Comparison of ENCODE assay signal across 8 cellular contexts in genomic region chr3:157160652-157161480, GRCh38. TPM values are rescaled to one million over a fixed set of nuclear protein-coding genes. Genes with fewer than 3 reads are reported as not detected.
A peak's percentile ranks its signal among the peaks of the same experiment; 100 is the strongest.
DNase-seq lines count a peak whose midpoint lies in the region; ATAC-seq and TF ChIP-seq lines count a peak whose summit lies in the region.

No MANE protein-coding gene starts in this region.

- intact Hi-C loops in right cardiac atrium (cut with DNase I): loop anchor here in 3 of 4 donors (2.0 kb wide), 1 partner anchor 14 kb away; no protein-coding TSS in a partner anchor

- ATAC-seq in GM21576 (IDR thresholded peaks at IDR 0.05; ENCODE audit: unreplicated experiment): peak; percentile 28
- peak; percentile 88 to 90 for ATAC-seq in right cardiac atrium

- CTCF ChIA-PET in RWPE1 (lab: Yijun Ruan, JAX): interaction anchor here (0.6 to 1.4 kb wide), 3 partner anchors 23 to 1512 kb away, joined by 3 to 5 read pairs (median 4); no protein-coding TSS in a partner anchor

- H3K36me3 ChIP-seq in HUES64 (ENCODE audit: insufficient read depth, low read length): peaks cover 33% of the 10 kb centered on the region
- H3K36me3 ChIP-seq in rectal smooth muscle tissue (ENCODE audit: control insufficient read depth, insufficient read depth, low read length): peaks cover 3% of the 10 kb centered on the region

- H3K9ac ChIP-seq in HUES64 (ENCODE audit: low read depth, low read length) (peak overlapping the region; percentile 99), rectal smooth muscle tissue (ENCODE audit: low read length) (peak overlapping the region; percentile 99)

- H3K9me3 ChIP-seq in HUES64 (ENCODE audit: insufficient read depth, low read depth, low read length) (no peaks in the 10 kb centered on the region), right cardiac atrium (ENCODE audit: control insufficient read depth, low read length) (no peaks in the 10 kb centered on the region)

- 21% methylated on average over 22 of the region's 22 CpGs for WGBS in HUES64
- 6% methylated on average over 22 of the region's 22 CpGs for WGBS in right cardiac atrium

- peaks cover 36% of the 10 kb centered on the region for H3K4me1 ChIP-seq in HUES64 (ENCODE audit: insufficient read depth, low read length)
- no peaks in the 10 kb centered on the region for H3K4me1 ChIP-seq in right cardiac atrium (ENCODE audit: control insufficient read depth, insufficient read depth, low read length)
- peaks cover 31% of the 10 kb centered on the region for H3K4me1 ChIP-seq in rectal smooth muscle tissue (ENCODE audit: control insufficient read depth, insufficient read depth, low read length)

- DNase-seq in ELR (ENCODE audit: low read depth) (peak; percentile 95), RWPE1 (ENCODE audit: low spot score) (peak; percentile 78), amniotic epithelial cell (ENCODE audit: low read depth) (peak; percentile 92), right cardiac atrium (peak; percentile 92 to 95 (median 93)), 8988T (no peak)

- H3K27ac ChIP-seq in HUES64 (ENCODE audit: low read depth, low read length) (peak overlapping the region; percentile 99), RWPE1 (peak overlapping the region; percentile 99), right cardiac atrium (ENCODE audit: low read length) (peak overlapping the region; percentile 100), rectal smooth muscle tissue (ENCODE audit: low read depth, low read length) (peak overlapping the region; percentile 99)

- no peaks in the 10 kb centered on the region for H3K27me3 ChIP-seq in HUES64 (ENCODE audit: insufficient read depth, low read length)
- no peaks in the 10 kb centered on the region for H3K27me3 ChIP-seq in right cardiac atrium (ENCODE audit: control insufficient read depth, insufficient read depth)
- H3K27me3 ChIP-seq in rectal smooth muscle tissue (ENCODE audit: control insufficient read depth, insufficient read depth, low read length): no peaks in the 10 kb centered on the region

- POLR2A ChIA-PET in RWPE1 (lab: Yijun Ruan, JAX; ENCODE audit: low non-redundant PET): interaction anchor here (0.6 to 3.0 kb wide), 3 partner anchors 14 to 78 kb away, joined by 3 to 76 read pairs (median 5); no protein-coding TSS in a partner anchor

- TF ChIP-seq CTCF in RWPE1 (conservative IDR thresholded peaks at IDR 0.05; ENCODE audit: low read depth): no peak

- H3K4me3 ChIP-seq in HUES64 (ENCODE audit: low read length) (peak overlapping the region; percentile 97), right cardiac atrium (ENCODE audit: low read length) (peak overlapping the region; percentile 95), rectal smooth muscle tissue (ENCODE audit: low read length) (peak overlapping the region; percentile 99)

RNA-seq across cellular contexts. Expression of gene CCNL1, which starts 0.9 kb away (rescaled TPM):
- polyA plus RNA-seq in HUES64 (2013, experiment 1 of 2): 43.2 TPM
- 42.7 TPM for polyA plus RNA-seq in HUES64 (2013, experiment 2 of 2)
- 10 to 100 TPM; 30.1 to 60.6 (median 41.2) TPM for total RNA-seq in right cardiac atrium
- 39.4 TPM for polyA plus RNA-seq in right cardiac atrium
